ENCODE assay signal across 8 cellular contexts in the genomic region with DNA sequence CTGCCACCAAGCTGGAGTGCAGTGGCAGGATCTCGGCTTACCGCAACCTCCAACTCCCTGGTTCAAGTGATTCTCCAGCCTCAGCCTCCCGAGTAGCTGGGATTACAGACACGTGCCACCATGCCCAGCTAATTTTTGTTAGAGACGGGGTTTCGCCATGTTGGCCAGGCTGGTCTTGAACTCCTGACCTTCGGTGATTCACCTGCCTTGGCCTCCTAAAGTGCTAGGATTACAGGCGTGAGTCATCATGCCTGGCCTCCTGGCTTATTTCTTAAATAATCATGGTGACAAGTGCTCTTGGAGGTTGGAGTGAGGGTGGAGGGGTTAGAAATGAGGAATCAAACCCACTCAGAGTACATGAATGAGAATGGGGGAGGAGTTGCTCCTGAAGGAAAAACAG.
DNase-seq lines count a peak whose midpoint lies in the region; TF ChIP-seq lines count a peak whose summit lies in the region.
"Not testable (repeated sequence)": the region's sequence is repeated elsewhere in the genome, so short reads cannot be mapped to it uniquely, and the experiment has no call there.

No MANE protein-coding gene starts in this region.

- not testable (repeated sequence) for H3K36me3 ChIP-seq in ACC112 (ENCODE audit: insufficient read depth, low read length)

- DNase-seq in GOT3 (lab: John Stamatoyannopoulos, UW) (peak; percentile 32), MV-4-11 (lab: John Stamatoyannopoulos, UW) (peak; percentile 61), RWPE1 (ENCODE audit: low spot score) (peak; percentile 78), activated T-cell treated with anti-CD3 and anti-CD28 coated beads for 48 hours (ENCODE audit: low read depth) (peak; percentile 16), glomerular visceral epithelial cell (ENCODE audit: extremely low spot score) (peak; percentile 78), non-pigmented ciliary epithelial cell (ENCODE audit: low read depth) (peak; percentile 75)

- POLR2A ChIA-PET in RWPE1 (lab: Yijun Ruan, JAX; ENCODE audit: low non-redundant PET) = not testable (repeated sequence)

- H2AFZ ChIP-seq in ACC112 (ENCODE audit: low read length, unreplicated experiment) = not testable (repeated sequence)

- H3K4me3 Mint-ChIP-seq in dendritic cell treated with granulocyte-macrophage colony-stimulating factor and Interleukin-4, amounts not matched to agents 40 ng/mL and 50 ng/mL, for 4 days = not testable (repeated sequence)

- peaks cover 57% of the 10 kb centered on the region for H3K4me1 Mint-ChIP-seq in dendritic cell treated with granulocyte-macrophage colony-stimulating factor and Interleukin-4, amounts not matched to agents 40 ng/mL and 50 ng/mL, for 4 days (ENCODE audit: low read depth)

- CTCF ChIA-PET in RWPE1 (lab: Yijun Ruan, JAX) = interaction anchor here (0.6 kb wide), 1 partner anchor 854 kb away, joined by 3 read pairs; no protein-coding TSS in a partner anchor

- H3K27me3 Mint-ChIP-seq in dendritic cell treated with granulocyte-macrophage colony-stimulating factor and Interleukin-4, amounts not matched to agents 40 ng/mL and 50 ng/mL, for 4 days = not testable (repeated sequence)

- H3K27ac ChIP-seq in ACC112 (ENCODE audit: low read depth, low read length) (peak overlapping the region; percentile 85), RWPE1 (peak overlapping the region; percentile 16; the same call in 1 of the 2 replicates)

- peaks cover 53% of the 10 kb centered on the region for H3K4me1 ChIP-seq in ACC112 (ENCODE audit: control insufficient read depth, insufficient read depth, low read length, unreplicated experiment)

- H3K4me3 ChIP-seq in ACC112 (ENCODE audit: low read depth, low read length) = peak overlapping the region; percentile 30; the same call in 1 of the 2 replicates

- not testable (repeated sequence) for H3K36me3 Mint-ChIP-seq in dendritic cell treated with granulocyte-macrophage colony-stimulating factor and Interleukin-4, amounts not matched to agents 40 ng/mL and 50 ng/mL, for 4 days (ENCODE audit: low read depth)

- H3K79me2 ChIP-seq in ACC112 (ENCODE audit: control insufficient read depth, insufficient read depth, low read length, unreplicated experiment) = not testable (repeated sequence)

- H3K27ac Mint-ChIP-seq in dendritic cell treated with granulocyte-macrophage colony-stimulating factor and Interleukin-4, amounts not matched to agents 40 ng/mL and 50 ng/mL, for 4 days = peak overlapping the region; percentile 57

- intact Hi-C loops in dendritic cell treated with granulocyte-macrophage colony-stimulating factor and Interleukin-4, amounts not matched to agents 40 ng/mL and 50 ng/mL, for 4 days (cut with micrococcal nuclease) = not testable (repeated sequence)

- not testable (repeated sequence) for TF ChIP-seq CTCF in RWPE1 (conservative IDR thresholded peaks at IDR 0.05; ENCODE audit: low read depth)

- not testable (repeated sequence) for H3K27me3 ChIP-seq in ACC112 (ENCODE audit: insufficient read depth, low read length)

- H3K9me3 Mint-ChIP-seq in dendritic cell treated with granulocyte-macrophage colony-stimulating factor and Interleukin-4, amounts not matched to agents 40 ng/mL and 50 ng/mL, for 4 days = not testable (repeated sequence)

Comparison
In these comparisons a context has a peak if more than half of its experiments do, and no peak if none do; other contexts are left out.
1. Peak in every context shown above with its lines: DNase-seq, H3K4me3 ChIP-seq and H3K27ac ChIP-seq.
2. DNase-seq: peak in every context shown above with its lines; median percentile 78 in RWPE1; 78 in glomerular visceral epithelial cell; 75 in non-pigmented ciliary epithelial cell; 61 in MV-4-11; 32 in GOT3; 16 in activated T-cell treated with anti-CD3 and anti-CD28 coated beads for 48 hours.